Comparison of ENCODE assay signal across 8 cellular contexts in genomic region chr1:172533511-172534116, GRCh38. TPM values are rescaled to one million over a fixed set of nuclear protein-coding genes. Genes with fewer than 3 reads are reported as not detected.
A peak's percentile ranks its signal among the peaks of the same experiment; 100 is the strongest.
DNase-seq lines count a peak whose midpoint lies in the region; ATAC-seq and TF ChIP-seq lines count a peak whose summit lies in the region.

No MANE protein-coding gene starts in this region.

- H3K36me3 ChIP-seq in HCT116 (ENCODE audit: control insufficient read depth in 1 of 2, insufficient read depth in 2 of 2, low read length in 2 of 2), result no peaks in the 10 kb centered on the region
- H3K36me3 ChIP-seq in neuron (ENCODE audit: insufficient read depth, low read length), result no peaks in the 10 kb centered on the region

- peaks cover 0 to 18% of the 10 kb centered on the region in 2 experiments; a peak in 3 of 4 replicates for H3K4me1 ChIP-seq in HCT116 (ENCODE audit: control insufficient read depth in 1 of 2, insufficient read depth in 2 of 2, low read length in 2 of 2)
- peaks cover 24% of the 10 kb centered on the region for H3K4me1 ChIP-seq in neuron (ENCODE audit: insufficient read depth, low read length)

- no peak for TF ChIP-seq RAD21 in HCT116 (IDR thresholded peaks at IDR 0.05; ENCODE audit: low read depth)

- peaks cover 35% of the 10 kb centered on the region for H3K4me1 Mint-ChIP-seq in type B pancreatic cell (ENCODE audit: unreplicated experiment)

- H3K27me3 Mint-ChIP-seq in type B pancreatic cell, result no peaks in the 10 kb centered on the region

- no peaks in the 10 kb centered on the region for H3K9me2 ChIP-seq in HCT116 (ENCODE audit: insufficient read depth)

- peak overlapping the region; percentile 99 for H3K27ac Mint-ChIP-seq in type B pancreatic cell

- H3K27ac ChIP-seq in HCT116 (ENCODE audit: low read depth, low read length), result peak overlapping the region; percentile 77

- no peaks in the 10 kb centered on the region for H3K27me3 ChIP-seq in HCT116 (ENCODE audit: insufficient read depth, low read length)
- peaks cover 8% of the 10 kb centered on the region for H3K27me3 ChIP-seq in neuron (ENCODE audit: insufficient read depth, low read length)

- CTCF ChIA-PET in HCT116 (lab: Charles Lee), result no interaction called here

- TF ChIP-seq POLR2A in HCT116 (IDR thresholded peaks at IDR 0.05; ENCODE audit: borderline replicate concordance, extremely low read depth, insufficient read depth, insufficient read length), result no peak

- H3K36me3 Mint-ChIP-seq in type B pancreatic cell, result no peaks in the 10 kb centered on the region

- intact Hi-C loops in HCT116 (cut with micrococcal nuclease), result loop anchor here (2.0 to 5.0 kb wide), 2 partner anchors 83 to 184 kb away; no protein-coding TSS in a partner anchor

- peak overlapping the region; percentile 100 for H3K4me3 Mint-ChIP-seq in type B pancreatic cell

- H3K4me3 ChIP-seq in HCT116 (replicated peaks in 1 of 2; ENCODE audit: low read depth in 1 of 2, low read length in 2 of 2) (peak overlapping the region; percentile 90), neuron (ENCODE audit: low read length) (peak overlapping the region; percentile 93)

- no TSS peak for BruUV-seq in HCT116 (replicated peaks; lab: Mats Ljungman, UMichigan)

- POLR2A ChIA-PET in HCT116 (lab: Charles Lee), result interaction anchor here (1.0 to 1.4 kb wide), 2 partner anchors 9 to 23 kb away, joined by 5 to 6 read pairs; no protein-coding TSS in a partner anchor

- RAD21 ChIA-PET in HCT116 (lab: Charles Lee; ENCODE audit: low non-redundant PET in 1 of 2, low total read pairs in 2 of 2, uncharacterized antibody in 2 of 2, unreplicated experiment in 2 of 2), result no interaction called here

- no peak overlapping the region for H2AFZ ChIP-seq in HCT116 (ENCODE audit: low read depth, low read length, poor library complexity, severe bottlenecking)
- peak overlapping the region; percentile 30 for H2AFZ ChIP-seq in neuron (ENCODE audit: low read depth, low read length)

- peak; percentile 10 for DNase-seq in GM10266 (ENCODE audit: extremely low spot score)
- DNase-seq in HCT116 (ENCODE audit: low read depth, low spot score), result no peak
- peak; percentile 53 for DNase-seq in NCI-H2227 (lab: John Stamatoyannopoulos, UW; ENCODE audit: unreplicated experiment)
- DNase-seq in activated T-cell treated with anti-CD3 and anti-CD28 coated beads for 4 hours, result peak; percentile 13
- peak; percentile 2 for DNase-seq in fibroblast of gingiva (ENCODE audit: low read depth)
- no peak for DNase-seq in type B pancreatic cell (ENCODE audit: extremely low spot score, unreplicated experiment)
- DNase-seq in retina, result no peak

- H4K20me1 ChIP-seq in HCT116 (ENCODE audit: insufficient read depth), result no peaks in the 10 kb centered on the region

- ATAC-seq in HCT116, result peak; percentile 30

- H3K9me3 ChIP-seq in HCT116 (ENCODE audit: control insufficient read depth in 1 of 2, insufficient read depth in 1 of 2, low read depth in 1 of 2, low read length in 2 of 2), result no peaks in the 10 kb centered on the region
- no peaks in the 10 kb centered on the region for H3K9me3 ChIP-seq in neuron (ENCODE audit: low read length)

- H3K9ac ChIP-seq in HCT116 (ENCODE audit: low read length), result peak overlapping the region; percentile 78

- H3K4me2 ChIP-seq in HCT116 (ENCODE audit: low read length), result peak overlapping the region; percentile 98

- H3K9me3 Mint-ChIP-seq in type B pancreatic cell, result no peaks in the 10 kb centered on the region

- TF ChIP-seq CTCF in GM10266 (IDR thresholded peaks at IDR 0.05; ENCODE audit: control insufficient read depth, insufficient read depth, low read depth, missing control alignments), result no peak
- no peak for TF ChIP-seq CTCF in HCT116 (IDR thresholded peaks at IDR 0.05 in 2 of 3, conservative IDR thresholded peaks at IDR 0.05 in 1 of 3; ENCODE audit: borderline replicate concordance in 1 of 3, insufficient read depth in 1 of 3, low read depth in 2 of 3, low read length in 2 of 3)
- no peak for TF ChIP-seq CTCF in type B pancreatic cell (conservative IDR thresholded peaks at IDR 0.05)

- H3K79me2 ChIP-seq in HCT116 (ENCODE audit: insufficient read depth, low read length), result peaks cover 54% of the 10 kb centered on the region

TF ChIP-seq in HCT116, 20 proteins besides CTCF, POLR2A, EP300 and RAD21:
- TF ChIP-seq ATF3 (IDR thresholded peaks at IDR 0.05), result no peak

RNA-seq across cellular contexts. Expression of gene SUCO, which starts 0.7 kb away (rescaled TPM):
- total RNA-seq in HCT116 (2021; ENCODE audit: unreplicated experiment) (22.6 TPM), type B pancreatic cell (ENCODE audit: low replicate concordance) (76.5 and 88.3 TPM in 2 replicates)
- 5.3 and 6.0 TPM in 2 replicates for polyA plus RNA-seq in HCT116 (2012)

Comparison
In these comparisons a context has a peak if more than half of its experiments do, and no peak if none do; other contexts are left out.
1. DNase-seq: peak in GM10266 (single experiment), NCI-H2227 (single experiment), activated T-cell treated with anti-CD3 and anti-CD28 coated beads for 4 hours (single experiment) and fibroblast of gingiva (single experiment); none in HCT116 (single experiment), type B pancreatic cell (single experiment) and retina (single experiment).